13 cellular contexts compared by ENCODE assay signal in the genomic region with DNA sequence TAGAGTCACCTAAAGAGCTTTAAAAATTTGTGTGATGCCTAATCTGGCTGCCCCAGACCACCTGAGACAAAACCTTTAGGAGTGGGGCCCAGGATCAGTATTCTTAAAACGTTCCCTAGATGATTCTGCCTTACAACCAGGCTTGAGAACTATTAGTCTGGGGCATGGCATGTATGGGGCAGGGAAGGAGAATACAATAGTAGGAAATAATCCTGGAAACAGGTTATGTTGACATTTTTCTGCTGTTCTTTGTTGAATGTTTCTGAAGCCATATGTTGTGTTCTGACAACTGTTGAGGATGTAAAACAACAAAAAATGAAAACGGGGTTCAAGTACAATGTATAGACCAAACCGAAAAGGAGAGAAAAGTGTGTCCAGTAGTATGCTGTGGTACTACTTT. TPM values are rescaled to one million over a fixed set of nuclear protein-coding genes. Genes with fewer than 3 reads are reported as not detected.
DNase-seq lines count a peak whose midpoint lies in the region; ATAC-seq, FAIRE-seq and TF ChIP-seq lines count a peak whose summit lies in the region.
"Had no signal": no experiment of that assay in that cellular context is flagged by ENCODE, and none has a peak within 500 bp of the region (broad histone marks: within the 10 kb centered on the region; RNA-seq: fewer than 3 reads in every experiment).

No MANE protein-coding gene starts in this region.

- H4K20me1 ChIP-seq in GM12878 (ENCODE audit: control insufficient read depth, insufficient read depth) = no peaks in the 10 kb centered on the region
- H4K20me1 ChIP-seq in endothelial cell of umbilical vein (replicated peaks; ENCODE audit: control insufficient read depth, extremely low read depth, insufficient read depth, low read length) = no peaks in the 10 kb centered on the region

- no peak for DNase-seq in HFFc6
- no peak for DNase-seq in GM12878 (ENCODE audit: low read depth, low spot score)
- peak; percentile 67 for DNase-seq in endothelial cell of umbilical vein (ENCODE audit: low read depth, low spot score)
- DNase-seq in superior temporal gyrus (ENCODE audit: extremely low spot score) = peak; percentile 1
- DNase-seq in NCI-H2081 (lab: John Stamatoyannopoulos, UW) = no peak
- DNase-seq in GDM1 (lab: John Stamatoyannopoulos, UW) = no peak
- DNase-seq in GM13977 (ENCODE audit: low spot score) = no peak
- DNase-seq: BE2C, GOT3 had no signal

- H3K27ac ChIP-seq in GM12878 (ENCODE audit: control insufficient read depth, insufficient read depth) = no peak overlapping the region
- H3K27ac ChIP-seq in endothelial cell of umbilical vein (ENCODE audit: insufficient read depth, low read depth, low read length) = peak overlapping the region; percentile 20
- H3K27ac ChIP-seq: C4-2B had no signal

- peak overlapping the region; percentile 85; the same call in 1 of the 2 replicates for H3K27ac Mint-ChIP-seq in HFFc6

- H2AFZ ChIP-seq in GM12878 (ENCODE audit: control insufficient read depth, low read depth, low read length) (no peak overlapping the region), endothelial cell of umbilical vein (ENCODE audit: low read depth, low read length) (no peak overlapping the region)

- H3K4me2 ChIP-seq in GM12878 (ENCODE audit: control insufficient read depth, insufficient read depth) (0 out of 2 replicates have a peak overlapping the region, but pooled peaks have one; percentile 43), endothelial cell of umbilical vein (ENCODE audit: insufficient read depth, low read length) (peak overlapping the region; percentile 49)

- in situ Hi-C loops in GM12878 (cut with MboI) (no loop called here), GM13977 (cut with MboI; ENCODE audit: low pct_unique_long_range_greater_than_20kb, low sequenced_read_pairs, unreplicated experiment) (no loop called here)

- H3K27me3 ChIP-seq in GM12878 (replicated peaks in 1 of 2; ENCODE audit: control insufficient read depth in 2 of 2, insufficient read depth in 2 of 2, low read length in 1 of 2) = no peaks in the 10 kb centered on the region
- no peaks in the 10 kb centered on the region for H3K27me3 ChIP-seq in endothelial cell of umbilical vein (ENCODE audit: control insufficient read depth in 2 of 2, insufficient read depth in 2 of 2, low read length in 2 of 2)
- H3K27me3 ChIP-seq: BE2C had no signal

- POLR2A ChIA-PET in GM12878 (lab: Charles Lee) (no interaction called here), endothelial cell of umbilical vein (lab: Charles Lee) (no interaction called here)

- intact Hi-C loops in GM12878 (cut with micrococcal nuclease; ENCODE audit: unreplicated experiment) = no loop called here
- intact Hi-C loops in endothelial cell of umbilical vein (cut with micrococcal nuclease) = no loop called here

- H3K4me1 Mint-ChIP-seq in HFFc6 (ENCODE audit: low read depth) = peaks cover 49% of the 10 kb centered on the region

- dilution Hi-C loops in endothelial cell of umbilical vein (cut with MboI; ENCODE audit: extremely low pct_ligation_motif_present, low sequenced_read_pairs) = no loop called here

- H3K27me3 Mint-ChIP-seq in HFFc6 (ENCODE audit: insufficient read depth) = no peaks in the 10 kb centered on the region; the same call in 1 of the 2 replicates

- CTCF ChIA-PET in GM12878 (lab: Yijun Ruan, JAX) (no interaction called here), endothelial cell of umbilical vein (lab: Charles Lee) (interaction anchor here (1.7 to 2.3 kb wide), 2 partner anchors 50 to 178 kb away, joined by 6 to 8 read pairs; no protein-coding TSS in a partner anchor)

- ATAC-seq in GM12878 = no peak

- RAD21 ChIA-PET in GM12878 (lab: Charles Lee; ENCODE audit: unreplicated experiment) = no interaction called here

- WGBS in GM12878 (ENCODE audit: insufficient coverage, insufficient replicate concordance, low lambda C conversion rate, missing lambda C conversion rate) = 80% methylated on average over 3 of the region's 3 CpGs

- H3K4me1 ChIP-seq in GM12878 (ENCODE audit: control insufficient read depth, insufficient read depth, low read length) = no peaks in the 10 kb centered on the region
- H3K4me1 ChIP-seq in endothelial cell of umbilical vein (ENCODE audit: control insufficient read depth, extremely low read depth, insufficient read depth, low read length) = peaks cover 29% of the 10 kb centered on the region

- BruUV-seq in GM12878 (replicated peaks; lab: Mats Ljungman, UMichigan) (no TSS peak), endothelial cell of umbilical vein (replicated peaks; lab: Mats Ljungman, UMichigan) (no TSS peak)

- H3K4me3 Mint-ChIP-seq in HFFc6 = no peak overlapping the region

- peaks cover 8% of the 10 kb centered on the region for H3K9me3 Mint-ChIP-seq in HFFc6

- H3K4me3 ChIP-seq in GM12878 (no peak overlapping the region), endothelial cell of umbilical vein (replicated peaks in 1 of 3; ENCODE audit: insufficient read depth in 1 of 3, low read depth in 1 of 3, low read length in 3 of 3) (no peak overlapping the region)
- H3K4me3 ChIP-seq: HAP-1 had no signal

- no peaks in the 10 kb centered on the region; the same call in 1 of the 3 replicates for H3K9me3 ChIP-seq in GM12878 (replicated peaks; ENCODE audit: control insufficient read depth, insufficient read depth, low read length)
- no peaks in the 10 kb centered on the region for H3K9me3 ChIP-seq in endothelial cell of umbilical vein (replicated peaks; ENCODE audit: control insufficient read depth, insufficient read depth, low read length)
- H3K9me3 ChIP-seq: BE2C, HAP-1 had no signal

- H3K36me3 Mint-ChIP-seq in HFFc6 (ENCODE audit: low read depth) = peaks cover 41% of the 10 kb centered on the region

- TF ChIP-seq CTCF in HFFc6 (IDR thresholded peaks at IDR 0.05) (no peak), GM12878 (IDR thresholded peaks at IDR 0.05 in 2 of 3, conservative IDR thresholded peaks at IDR 0.05 in 1 of 3; ENCODE audit: control insufficient read depth in 2 of 3, extremely low read depth in 1 of 3, insufficient read depth in 1 of 3, low read depth in 3 of 3, low read length in 3 of 3) (no peak), endothelial cell of umbilical vein (IDR thresholded peaks at IDR 0.05; ENCODE audit: extremely low read depth in 1 of 2, insufficient read depth in 1 of 2, low read depth in 1 of 2, low read length in 2 of 2) (no peak), GM13977 (IDR thresholded peaks at IDR 0.05; ENCODE audit: extremely low read depth, insufficient read depth, missing control alignments) (no peak)

- no peak for TF ChIP-seq RAD21 in GM12878 (IDR thresholded peaks at IDR 0.05; ENCODE audit: insufficient read depth, low read depth, low read length)

- no peaks in the 10 kb centered on the region for H3K9me1 ChIP-seq in endothelial cell of umbilical vein (replicated peaks; ENCODE audit: control insufficient read depth, extremely low read depth, insufficient read depth, low read length)

- no peak for FAIRE-seq in GM12878 (lab: Jason Lieb, UNC)
- FAIRE-seq in endothelial cell of umbilical vein (lab: Jason Lieb, UNC) = peak; percentile 62
- FAIRE-seq: A204.1, GM19239 had no signal

- no peak for TF ChIP-seq EP300 in GM12878 (IDR thresholded peaks at IDR 0.05; ENCODE audit: borderline replicate concordance in 1 of 2, control insufficient read depth in 1 of 2, low read depth in 2 of 2, low read length in 2 of 2)

- TF ChIP-seq POLR2A in GM12878 (IDR thresholded peaks at IDR 0.05; ENCODE audit: low read depth, low read length) = no peak
- TF ChIP-seq POLR2A in endothelial cell of umbilical vein (IDR thresholded peaks at IDR 0.05; ENCODE audit: low read depth, low read length) = no peak

- H3K79me2 ChIP-seq in GM12878 (ENCODE audit: control insufficient read depth, insufficient read depth, low read length) = peaks cover 53% of the 10 kb centered on the region
- H3K79me2 ChIP-seq in endothelial cell of umbilical vein (ENCODE audit: control insufficient read depth, insufficient read depth, low read length) = peaks cover 57% of the 10 kb centered on the region

- SMC1A ChIA-PET in GM12878 (lab: Charles Lee; ENCODE audit: uncharacterized antibody, unreplicated experiment) = interaction anchor here (0.9 to 2.0 kb wide), 4 partner anchors 8 to 48 kb away, joined by 3 to 7 read pairs (median 7); no protein-coding TSS in a partner anchor

- H3K9ac ChIP-seq in GM12878 (ENCODE audit: control insufficient read depth, insufficient read depth, low read length) (no peak overlapping the region), endothelial cell of umbilical vein (replicated peaks; ENCODE audit: extremely low read depth, insufficient read depth, low read length) (no peak overlapping the region)

- no peaks in the 10 kb centered on the region; a peak in 1 of 4 replicates for H3K36me3 ChIP-seq in GM12878 (ENCODE audit: control insufficient read depth in 2 of 2, insufficient read depth in 2 of 2, low read length in 1 of 2)
- H3K36me3 ChIP-seq in endothelial cell of umbilical vein (ENCODE audit: control insufficient read depth in 2 of 2, extremely low read depth in 1 of 2, insufficient read depth in 2 of 2, low read length in 2 of 2) = no peaks in the 10 kb centered on the region
- H3K36me3 ChIP-seq: HAP-1 had no signal

RNA-seq across cellular contexts. Expression of a gene that starts 2.9 kb away (rescaled TPM):
- 10 to 100 TPM; 28.6 to 35.7 (median 29.9) TPM for total RNA-seq in HFFc6 (2021; fragmentation: NEBNext Ultra II Directional; extraction: Animal tissue kit (Norgen Biotek cat#: 25700))
- total RNA-seq in GM12878 (2013; cell fraction: nucleolus; rRNA removed) = 28.0 and 28.5 TPM in 2 replicates
- total RNA-seq in GM12878 (2014; rRNA removed) = 14.9 and 17.5 TPM in 2 replicates
- total RNA-seq in GM12878 (2014; rRNA removed; fragmentation: Illumina TruSeq; extraction: Trizol) = 17.9 and 18.5 TPM in 2 replicates
- 22.8 and 24.9 TPM in 2 replicates for total RNA-seq in GM12878 (2021)
- polyA plus RNA-seq in GM12878 (2011; ENCODE audit: low read depth) = 16.5 TPM
- polyA plus RNA-seq in GM12878 (2011; rRNA removed) = 19.2 and 31.2 TPM in 2 replicates
- 12.5 and 12.8 TPM in 2 replicates for polyA plus RNA-seq in GM12878 (2011; cell fraction: cytosol; rRNA removed)
- 7.3 and 7.7 TPM in 2 replicates for polyA plus RNA-seq in GM12878 (2011; cell fraction: nucleus; rRNA removed)
- polyA plus RNA-seq in GM12878 (2012) = 6.8 and 11.6 TPM in 2 replicates
- 21.9 and 28.9 TPM in 2 replicates for polyA plus RNA-seq in GM12878 (2014; fragmentation: Illumina TruSeq; extraction: Trizol)
- 10 to 100 TPM in 1 of 2 experiments, 1 to 10 TPM in 1; 9.2 to 17.6 TPM for polyA plus RNA-seq in GM12878 (2014; fragmentation: Nextera tagmentation; extraction: Ambion mirVana)
- 14.1 and 14.5 TPM in 2 replicates for polyA plus RNA-seq in GM12878 (2014; rRNA removed)
- 10 to 100 TPM; 13.0 to 13.9 TPM for polyA plus RNA-seq in GM12878 (2016; fragmentation: Nextera tagmentation; extraction: Ambion mirVana)
- 16.6 and 32.4 TPM in 2 replicates for polyA minus RNA-seq in GM12878 (2011; rRNA and poly(A)+ RNA removed)
- polyA minus RNA-seq in GM12878 (2011; cell fraction: cytosol; rRNA and poly(A)+ RNA removed) = 6.2 and 7.6 TPM in 2 replicates
- 6.9 and 14.5 TPM in 2 replicates for polyA minus RNA-seq in GM12878 (2011; cell fraction: nucleus; rRNA and poly(A)+ RNA removed)
- 25.5 and 27.7 TPM in 2 replicates for total RNA-seq in endothelial cell of umbilical vein
- 7.3 and 10.6 TPM in 2 replicates for polyA plus RNA-seq in endothelial cell of umbilical vein
- polyA plus RNA-seq in endothelial cell of umbilical vein (2011; cell fraction: cytosol; rRNA removed) = 11.6 and 11.9 TPM in 2 replicates
- 5.6 and 9.8 TPM in 2 replicates for polyA plus RNA-seq in endothelial cell of umbilical vein (2011; cell fraction: nucleus; rRNA removed)
- polyA plus RNA-seq in endothelial cell of umbilical vein (2012) = 13.8 and 18.4 TPM in 2 replicates
- 18.9 and 24.6 TPM in 2 replicates for polyA minus RNA-seq in endothelial cell of umbilical vein
- 13.4 TPM for polyA minus RNA-seq in endothelial cell of umbilical vein (2011; cell fraction: cytosol; rRNA and poly(A)+ RNA removed)
- 4.8 and 10.3 TPM in 2 replicates for polyA minus RNA-seq in endothelial cell of umbilical vein (2011; cell fraction: nucleus; rRNA and poly(A)+ RNA removed)

RNA-seq across cellular contexts. Expression of a gene that starts 3.1 kb away (rescaled TPM):
- total RNA-seq in HFFc6 (2021; fragmentation: NEBNext Ultra II Directional; extraction: Animal tissue kit (Norgen Biotek cat#: 25700)) = 10 to 100 TPM; 32.0 to 39.4 (median 36.9) TPM
- total RNA-seq in GM12878 (2013; cell fraction: nucleolus; rRNA removed) = 15.9 and 16.3 TPM in 2 replicates
- 10.5 and 11.1 TPM in 2 replicates for total RNA-seq in GM12878 (2014; rRNA removed)
- 21.7 and 21.8 TPM in 2 replicates for total RNA-seq in GM12878 (2014; rRNA removed; fragmentation: Illumina TruSeq; extraction: Trizol)
- 22.2 and 23.3 TPM in 2 replicates for total RNA-seq in GM12878 (2021)
- 14.2 TPM for polyA plus RNA-seq in GM12878 (2011; ENCODE audit: low read depth)
- polyA plus RNA-seq in GM12878 (2011; rRNA removed) = 12.8 and 19.4 TPM in 2 replicates
- polyA plus RNA-seq in GM12878 (2011; cell fraction: cytosol; rRNA removed) = 4.6 and 5.3 TPM in 2 replicates
- polyA plus RNA-seq in GM12878 (2011; cell fraction: nucleus; rRNA removed) = 2.8 and 3.6 TPM in 2 replicates
- polyA plus RNA-seq in GM12878 (2012) = 16.3 and 16.4 TPM in 2 replicates
- 37.7 and 50.0 TPM in 2 replicates for polyA plus RNA-seq in GM12878 (2014; fragmentation: Illumina TruSeq; extraction: Trizol)
- polyA plus RNA-seq in GM12878 (2014; fragmentation: Nextera tagmentation; extraction: Ambion mirVana) = 10 to 100 TPM; 28.1 to 30.3 TPM
- polyA plus RNA-seq in GM12878 (2014; rRNA removed) = 13.6 and 14.4 TPM in 2 replicates
- 10 to 100 TPM; 36.5 to 38.0 TPM for polyA plus RNA-seq in GM12878 (2016; fragmentation: Nextera tagmentation; extraction: Ambion mirVana)
- polyA minus RNA-seq in GM12878 (2011; rRNA and poly(A)+ RNA removed) = 6.7 and 7.9 TPM in 2 replicates
- 1.9 and 2.6 TPM in 2 replicates for polyA minus RNA-seq in GM12878 (2011; cell fraction: cytosol; rRNA and poly(A)+ RNA removed)
- 2.2 and 5.0 TPM in 2 replicates for polyA minus RNA-seq in GM12878 (2011; cell fraction: nucleus; rRNA and poly(A)+ RNA removed)
- 24.9 and 25.9 TPM in 2 replicates for total RNA-seq in endothelial cell of umbilical vein
- 2.6 and 4.3 TPM in 2 replicates for polyA plus RNA-seq in endothelial cell of umbilical vein
- 5.0 TPM in 2 replicates for polyA plus RNA-seq in endothelial cell of umbilical vein (2011; cell fraction: cytosol; rRNA removed)
- polyA plus RNA-seq in endothelial cell of umbilical vein (2011; cell fraction: nucleus; rRNA removed) = 4.3 and 6.3 TPM in 2 replicates
- 11.5 and 18.0 TPM in 2 replicates for polyA plus RNA-seq in endothelial cell of umbilical vein (2012)
- 6.6 and 9.5 TPM in 2 replicates for polyA minus RNA-seq in endothelial cell of umbilical vein
- 4.0 TPM for polyA minus RNA-seq in endothelial cell of umbilical vein (2011; cell fraction: cytosol; rRNA and poly(A)+ RNA removed)
- 7.1 and 10.3 TPM in 2 replicates for polyA minus RNA-seq in endothelial cell of umbilical vein (2011; cell fraction: nucleus; rRNA and poly(A)+ RNA removed)

Comparison
In these comparisons a context has a peak if more than half of its experiments do, and no peak if none do; other contexts are left out.
1. DNase-seq: peak in endothelial cell of umbilical vein (single experiment) and superior temporal gyrus (single experiment); none in HFFc6 (single experiment), GM12878 (single experiment), NCI-H2081 (0 of 2), GDM1 (single experiment) and GM13977 (single experiment).